In genomic region chr2:54969295-54969939, GRCh38 we compare ENCODE assay signal across 26 cellular contexts.
A peak's percentile ranks its signal among the peaks of the same experiment; 100 is the strongest.
DNase-seq lines count a peak whose midpoint lies in the region; ATAC-seq and TF ChIP-seq lines count a peak whose summit lies in the region.
"Had no signal": no experiment of that assay in that cellular context is flagged by ENCODE, and none has a peak within 500 bp of the region (broad histone marks: within the 10 kb centered on the region; RNA-seq: fewer than 3 reads in every experiment).

No MANE protein-coding gene starts in this region.

- TF ChIP-seq CTCF in dorsolateral prefrontal cortex (IDR thresholded peaks at IDR 0.05 in 54 of 56, conservative IDR thresholded peaks at IDR 0.05 in 2 of 56; ENCODE audit: low read depth in 1 of 56, partially characterized antibody in 56 of 56) (no peak), psoas muscle (IDR thresholded peaks at IDR 0.05) (no peak)

- H3K9me3 Mint-ChIP-seq in effector memory CD8-positive, alpha-beta T cell: no peaks in the 10 kb centered on the region
- H3K9me3 Mint-ChIP-seq: HFFc6 had no signal

- peak overlapping the region in 1 of 2 donors; percentile 35 for H3K27ac Mint-ChIP-seq in effector memory CD8-positive, alpha-beta T cell
- H3K27ac Mint-ChIP-seq: activated CD4-positive, alpha-beta T cell treated with anti-CD3 and anti-CD28 coated beads for 36 hours; activated CD8-positive, alpha-beta T cell treated with anti-CD3 and anti-CD28 coated beads, Interleukin-2, amount 10 ng/mL, durations not matched to agents 7 days and 5 days had no signal

- peaks cover 71% of the 10 kb centered on the region for H3K4me1 ChIP-seq in psoas muscle
- peaks cover 0 to 8% of the 10 kb centered on the region in 2 donors for H3K4me1 ChIP-seq in aorta (ENCODE audit: control insufficient read depth in 1 of 2, insufficient read depth in 2 of 2, low read length in 2 of 2)
- H3K4me1 ChIP-seq: breast epithelium had no signal

- DNase-seq in NCI-H2107 treated with DMSO at 0.1 percent for 48 hours (lab: John Stamatoyannopoulos, UW; ENCODE audit: unreplicated experiment): peak; percentile 50
- DNase-seq in NCI-H2107 (lab: John Stamatoyannopoulos, UW): no peak
- peak; percentile 32 for DNase-seq in NCI-H2029 treated with DMSO at 0.1 percent for 48 hours (lab: John Stamatoyannopoulos, UW)
- no peak for DNase-seq in dorsolateral prefrontal cortex
- no peak for DNase-seq in psoas muscle
- DNase-seq in effector memory CD8-positive, alpha-beta T cell: no peak
- no peak for DNase-seq in aorta
- no peak for DNase-seq in NCI-H146 (lab: John Stamatoyannopoulos, UW)
- DNase-seq: activated CD4-positive, alpha-beta T cell treated with anti-CD3 and anti-CD28 coated beads for 36 hours; activated CD8-positive, alpha-beta T cell treated with anti-CD3 and anti-CD28 coated beads, Interleukin-2, amount 10 ng/mL, durations not matched to agents 7 days and 5 days; activated naive CD4-positive, alpha-beta T cell treated with anti-CD3 and anti-CD28 coated beads, Interleukin-2, amount 50 U/mL, for 16 hours; amygdala; Calu3; effector CD8-positive, alpha-beta T cell; HFFc6; IMR-90; NCI-H1092; NCI-H1694 treated with DMSO at 0.1 percent for 48 hours; SW 1271; T-helper 9 cell had no signal

- peaks cover 10% of the 10 kb centered on the region for H3K36me3 Mint-ChIP-seq in effector memory CD8-positive, alpha-beta T cell (ENCODE audit: insufficient read depth)

- intact Hi-C loops in dorsolateral prefrontal cortex (cut with DNase I): loop anchor here in 1 of 2 donors (10.0 kb wide), 1 partner anchor 245 kb away; the partner anchor contains the start of gene EML6
- intact Hi-C loops in psoas muscle (cut with DNase I): no loop called here
- intact Hi-C loops in aorta (cut with DNase I): no loop called here

- H3K36me3 ChIP-seq in psoas muscle (ENCODE audit: insufficient read depth in 1 of 2, low read depth in 1 of 2): peaks cover 0 to 23% of the 10 kb centered on the region in 2 donors
- no peaks in the 10 kb centered on the region for H3K36me3 ChIP-seq in aorta (ENCODE audit: control insufficient read depth in 1 of 2, insufficient read depth in 2 of 2, low read length in 1 of 2)
- H3K36me3 ChIP-seq: breast epithelium had no signal

- H3K27ac ChIP-seq in dorsolateral prefrontal cortex (peak overlapping the region in 48 of 59 donors; percentile 1 to 88 (median 66)), psoas muscle (peak overlapping the region; percentile 95), aorta (ENCODE audit: low read depth in 1 of 2, low read length in 2 of 2) (no peak overlapping the region)
- H3K27ac ChIP-seq: 22Rv1, breast epithelium, C4-2B, epithelial cell of prostate had no signal

- WGBS in psoas muscle, 3 donors: 44 to 61% (median 46%) methylated on average over 4 of the region's 4 CpGs
- 78 to 81% methylated on average over 4 of the region's 4 CpGs for WGBS in aorta, 2 donors

- H3K4me1 Mint-ChIP-seq in effector memory CD8-positive, alpha-beta T cell (ENCODE audit: low read depth in 2 of 2): peaks cover 16 to 41% of the 10 kb centered on the region in 2 donors

- H3K27me3 Mint-ChIP-seq in effector memory CD8-positive, alpha-beta T cell: no peaks in the 10 kb centered on the region
- H3K27me3 Mint-ChIP-seq: activated CD4-positive, alpha-beta T cell treated with anti-CD3 and anti-CD28 coated beads for 36 hours; stimulated activated memory B cell treated with anti-CD40 and anti-IgM and Interleukin-4, amounts not matched to agents 10 μg/mL and 1 μg/mL and 100 μg/mL, for 72 hours had no signal

- H3K9me3 ChIP-seq in psoas muscle (no peaks in the 10 kb centered on the region), aorta (ENCODE audit: control insufficient read depth, low read length) (no peaks in the 10 kb centered on the region)
- H3K9me3 ChIP-seq: breast epithelium, upper lobe of left lung had no signal

- H3K27me3 ChIP-seq in dorsolateral prefrontal cortex: no peaks in the 10 kb centered on the region
- no peaks in the 10 kb centered on the region for H3K27me3 ChIP-seq in psoas muscle (ENCODE audit: insufficient read depth in 3 of 3, low read length in 2 of 3)
- H3K27me3 ChIP-seq in aorta (ENCODE audit: control insufficient read depth in 1 of 2, insufficient read depth in 2 of 2, low read length in 1 of 2): no peaks in the 10 kb centered on the region
- H3K27me3 ChIP-seq: breast epithelium, upper lobe of left lung had no signal

- H3K4me3 ChIP-seq in dorsolateral prefrontal cortex: no peak overlapping the region
- H3K4me3 ChIP-seq in psoas muscle: no peak overlapping the region
- H3K4me3 ChIP-seq in aorta (ENCODE audit: low read length in 2 of 2): no peak overlapping the region
- H3K4me3 ChIP-seq: breast epithelium, upper lobe of left lung had no signal

- peak in 1 of 4 donors; percentile 30 for ATAC-seq in psoas muscle
- no peak for ATAC-seq in effector memory CD8-positive, alpha-beta T cell (replicated peaks)
- ATAC-seq in aorta (ENCODE audit: low FRiP score): no peak
- ATAC-seq: activated CD4-positive, alpha-beta T cell treated with anti-CD3 and anti-CD28 coated beads for 36 hours; activated CD8-positive, alpha-beta T cell treated with anti-CD3 and anti-CD28 coated beads, Interleukin-2, amount 10 ng/mL, durations not matched to agents 7 days and 5 days; stimulated activated memory B cell treated with anti-CD40 and anti-IgM and Interleukin-4, amounts not matched to agents 10 μg/mL and 1 μg/mL and 100 μg/mL, for 72 hours had no signal

- H3K4me3 Mint-ChIP-seq in effector memory CD8-positive, alpha-beta T cell: no peak overlapping the region
- H3K4me3 Mint-ChIP-seq: activated CD4-positive, alpha-beta T cell treated with anti-CD3 and anti-CD28 coated beads for 36 hours; activated CD8-positive, alpha-beta T cell treated with anti-CD3 and anti-CD28 coated beads, Interleukin-2, amount 10 ng/mL, durations not matched to agents 7 days and 5 days; stimulated activated memory B cell treated with anti-CD40 and anti-IgM and Interleukin-4, amounts not matched to agents 10 μg/mL and 1 μg/mL and 100 μg/mL, for 72 hours had no signal

Comparison
In these comparisons a context has a peak if more than half of its experiments do, and no peak if none do; other contexts are left out.
1. DNase-seq: peak in NCI-H2107 treated with DMSO at 0.1 percent for 48 hours (single experiment) and NCI-H2029 treated with DMSO at 0.1 percent for 48 hours (single experiment); none in NCI-H2107 (single experiment), dorsolateral prefrontal cortex (0 of 10), psoas muscle (0 of 2), effector memory CD8-positive, alpha-beta T cell (0 of 3), aorta (0 of 2) and NCI-H146 (single experiment).
2. H3K27ac ChIP-seq: peak in dorsolateral prefrontal cortex (48 of 59) and psoas muscle (single experiment); none in aorta (0 of 2).